In genomic region chr1:59452026-59452425, GRCh38 we compare ENCODE assay signal across 14 cellular contexts.
A peak's percentile ranks its signal among the peaks of the same experiment; 100 is the strongest.
DNase-seq lines count a peak whose midpoint lies in the region; ATAC-seq and TF ChIP-seq lines count a peak whose summit lies in the region.
"Had no signal": no experiment of that assay in that cellular context is flagged by ENCODE, and none has a peak within 500 bp of the region (broad histone marks: within the 10 kb centered on the region; RNA-seq: fewer than 3 reads in every experiment).

No MANE protein-coding gene starts in this region.

- no peak overlapping the region for H3K4me3 ChIP-seq in Caco-2 (ENCODE audit: low read depth, low read length)
- H3K4me3 ChIP-seq in SJCRH30, result no peak overlapping the region
- H3K4me3 ChIP-seq in smooth muscle cell, result no peak overlapping the region
- no peak overlapping the region for H3K4me3 ChIP-seq in upper lobe of left lung
- H3K4me3 ChIP-seq: BLaER1 treated with 17β-estradiol and CSF1 and Interleukin-3, amounts not matched to agents 10 nM and 100 nM had no signal

- TF ChIP-seq CTCF in Caco-2 (IDR thresholded peaks at IDR 0.05; ENCODE audit: insufficient read depth in 1 of 2, low read depth in 1 of 2, low read length in 1 of 2, severe bottlenecking in 1 of 2, unreplicated experiment in 1 of 2) (no peak), VCaP (conservative IDR thresholded peaks at IDR 0.05) (no peak), smooth muscle cell (IDR thresholded peaks at IDR 0.05; ENCODE audit: borderline replicate concordance, insufficient read depth, poor library complexity, severe bottlenecking) (no peak), upper lobe of left lung (IDR thresholded peaks at IDR 0.05) (no peak), progenitor cell of endocrine pancreas (IDR thresholded peaks at IDR 0.05; ENCODE audit: unreplicated experiment) (no peak)

- no peak overlapping the region for H2AFZ ChIP-seq in smooth muscle cell (ENCODE audit: low read depth)

- H3K79me2 ChIP-seq in smooth muscle cell (ENCODE audit: low read depth), result no peaks in the 10 kb centered on the region

- no peaks in the 10 kb centered on the region for H4K20me1 ChIP-seq in smooth muscle cell (ENCODE audit: low read depth)
- H4K20me1 ChIP-seq: BLaER1 treated with 17β-estradiol and CSF1 and Interleukin-3, amounts not matched to agents 10 nM and 100 nM had no signal

- H3K9me3 Mint-ChIP-seq in Caco-2 (ENCODE audit: unreplicated experiment) (peaks cover 10% of the 10 kb centered on the region), progenitor cell of endocrine pancreas (ENCODE audit: low read depth) (peaks cover 3% of the 10 kb centered on the region)
- H3K9me3 Mint-ChIP-seq: CD8-positive, alpha-beta T cell; H9; IgD-negative memory B cell had no signal

- H3K4me3 Mint-ChIP-seq in Caco-2 (ENCODE audit: unreplicated experiment) (peak overlapping the region; percentile 3), progenitor cell of endocrine pancreas (ENCODE audit: low read depth) (no peak overlapping the region)
- H3K4me3 Mint-ChIP-seq: B cell; CD8-positive, alpha-beta T cell; H9; IgD-negative memory B cell had no signal

- WGBS in smooth muscle cell (ENCODE audit: low lambda C conversion rate), result 70% methylated on average over 1 of the region's 1 CpG
- WGBS in upper lobe of left lung, 2 donors, result 90 to 92% methylated on average over 1 of the region's 1 CpG

- no peaks in the 10 kb centered on the region for H3K36me3 ChIP-seq in Caco-2 (ENCODE audit: control insufficient read depth, insufficient read depth, low read length)
- no peaks in the 10 kb centered on the region for H3K36me3 ChIP-seq in SJCRH30
- H3K36me3 ChIP-seq in smooth muscle cell (ENCODE audit: low read depth), result no peaks in the 10 kb centered on the region
- H3K36me3 ChIP-seq in upper lobe of left lung, result no peaks in the 10 kb centered on the region
- H3K36me3 ChIP-seq: BLaER1 treated with 17β-estradiol and CSF1 and Interleukin-3, amounts not matched to agents 10 nM and 100 nM had no signal

- no peak for ATAC-seq in upper lobe of left lung (ENCODE audit: low FRiP score in 2 of 2)
- ATAC-seq: CD8-positive, alpha-beta T cell had no signal

- H3K9ac ChIP-seq in smooth muscle cell (ENCODE audit: low read depth), result no peak overlapping the region
- H3K9ac ChIP-seq: BLaER1 treated with 17β-estradiol and CSF1 and Interleukin-3, amounts not matched to agents 10 nM and 100 nM had no signal

- H3K9me3 ChIP-seq in Caco-2 (no peaks in the 10 kb centered on the region), SJCRH30 (replicated peaks) (peaks cover 7% of the 10 kb centered on the region), smooth muscle cell (replicated peaks; ENCODE audit: low read depth) (no peaks in the 10 kb centered on the region), upper lobe of left lung (no peaks in the 10 kb centered on the region)

- peaks cover 10% of the 10 kb centered on the region for H3F3A ChIP-seq in smooth muscle cell (ENCODE audit: low read depth)

- CTCF ChIA-PET in Caco-2 (lab: Charles Lee), result no interaction called here

- H3K27ac Mint-ChIP-seq in Caco-2 (ENCODE audit: unreplicated experiment) (no peak overlapping the region), progenitor cell of endocrine pancreas (no peak overlapping the region)
- H3K27ac Mint-ChIP-seq: B cell; CD8-positive, alpha-beta T cell; H9; IgD-negative memory B cell had no signal

- H3K4me1 ChIP-seq in Caco-2 (no peaks in the 10 kb centered on the region; the same call in 1 of the 2 replicates), SJCRH30 (peaks cover 10% of the 10 kb centered on the region), smooth muscle cell (ENCODE audit: low read depth) (peaks cover 8% of the 10 kb centered on the region), upper lobe of left lung (peaks cover 4 to 19% (median 9%) of the 10 kb centered on the region in 4 donors)

- BruUV-seq in Caco-2 (replicated peaks; lab: Mats Ljungman, UMichigan), result no TSS peak

- DNase-seq in Caco-2, result no peak
- no peak for DNase-seq in SJCRH30
- no peak for DNase-seq in smooth muscle cell (lab: John Stamatoyannopoulos, UW; ENCODE audit: unreplicated experiment)
- no peak for DNase-seq in upper lobe of left lung
- no peak for DNase-seq in progenitor cell of endocrine pancreas (ENCODE audit: low spot score, unreplicated experiment)
- DNase-seq: CD8-positive, alpha-beta T cell; COR-L47; GDM1; GOT3; H9 had no signal

- H3K36me3 Mint-ChIP-seq in Caco-2 (ENCODE audit: insufficient read depth, unreplicated experiment), result no peaks in the 10 kb centered on the region
- H3K36me3 Mint-ChIP-seq in progenitor cell of endocrine pancreas (ENCODE audit: insufficient read depth), result no peaks in the 10 kb centered on the region

- TF ChIP-seq POLR2A in upper lobe of left lung (IDR thresholded peaks at IDR 0.05), result no peak

- H3K27me3 Mint-ChIP-seq in Caco-2 (ENCODE audit: insufficient read depth, unreplicated experiment) (no peaks in the 10 kb centered on the region), progenitor cell of endocrine pancreas (no peaks in the 10 kb centered on the region)
- H3K27me3 Mint-ChIP-seq: B cell had no signal

- H3K4me1 Mint-ChIP-seq in Caco-2 (ENCODE audit: low read depth, unreplicated experiment) (peaks cover 7% of the 10 kb centered on the region), progenitor cell of endocrine pancreas (ENCODE audit: low read depth) (peaks cover 2% of the 10 kb centered on the region)

- H3K27me3 ChIP-seq in Caco-2 (replicated peaks; ENCODE audit: control insufficient read depth, insufficient read depth, low read length) (no peaks in the 10 kb centered on the region), SJCRH30 (no peaks in the 10 kb centered on the region), smooth muscle cell (ENCODE audit: low read depth) (no peaks in the 10 kb centered on the region), upper lobe of left lung (no peaks in the 10 kb centered on the region)
- H3K27me3 ChIP-seq: BLaER1 treated with 17β-estradiol and CSF1 and Interleukin-3, amounts not matched to agents 10 nM and 100 nM had no signal

- TF ChIP-seq EP300 in upper lobe of left lung (IDR thresholded peaks at IDR 0.05), result no peak

- POLR2A ChIA-PET in Caco-2 (lab: Charles Lee), result no interaction called here

- H3K27ac ChIP-seq in SJCRH30, result peak overlapping the region; percentile 13; the same call in 1 of the 2 replicates
- H3K27ac ChIP-seq in VCaP, result peak overlapping the region; percentile 82
- H3K27ac ChIP-seq in smooth muscle cell (ENCODE audit: low read depth), result peak overlapping the region; percentile 40
- no peak overlapping the region for H3K27ac ChIP-seq in upper lobe of left lung
- H3K27ac ChIP-seq: BLaER1 treated with 17β-estradiol and CSF1 and Interleukin-3, amounts not matched to agents 10 nM and 100 nM had no signal

- intact Hi-C loops in Caco-2 (cut with micrococcal nuclease; ENCODE audit: unreplicated experiment), result no loop called here

- H3K4me2 ChIP-seq in smooth muscle cell, result no peak overlapping the region
- H3K4me2 ChIP-seq: BLaER1 treated with 17β-estradiol and CSF1 and Interleukin-3, amounts not matched to agents 10 nM and 100 nM had no signal

Comparison
In these comparisons a context has a peak if more than half of its experiments do, and no peak if none do; other contexts are left out.
1. H3K27ac ChIP-seq: peak in SJCRH30 (single experiment), VCaP (single experiment) and smooth muscle cell (single experiment); none in upper lobe of left lung (0 of 4).